ENCODE assay signal across 8 cellular contexts in the genomic region with DNA sequence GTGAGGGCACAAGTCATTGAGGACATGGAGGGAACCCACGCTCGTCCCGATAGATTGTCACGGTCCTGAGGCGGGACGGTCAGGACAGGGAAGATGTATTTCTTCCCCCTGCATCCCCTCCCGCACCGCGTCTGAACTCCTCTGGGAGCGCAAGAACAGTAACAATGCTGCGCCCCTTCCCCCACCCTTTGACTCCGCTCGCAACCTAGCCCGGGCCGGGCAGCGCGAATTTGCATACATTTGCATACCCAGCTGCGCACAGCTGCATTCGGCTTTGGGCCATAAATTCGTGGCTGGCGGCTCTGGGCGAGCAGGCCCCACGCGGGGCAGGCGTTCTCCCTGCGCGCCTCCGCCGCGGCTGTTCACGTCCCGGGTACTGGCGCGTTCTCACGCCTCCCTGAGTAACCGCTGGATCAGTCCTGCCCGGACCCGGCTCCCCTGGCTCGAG. TPM values are rescaled to one million over a fixed set of nuclear protein-coding genes. Genes with fewer than 3 reads are reported as not detected.
DNase-seq lines count a peak whose midpoint lies in the region; ATAC-seq, FAIRE-seq and TF ChIP-seq lines count a peak whose summit lies in the region.

No MANE protein-coding gene starts in this region.

- no peak for TF ChIP-seq POLR2A in H54 (IDR thresholded peaks at IDR 0.05; ENCODE audit: low read depth, low read length)

- FAIRE-seq in H54 (lab: Jason Lieb, UNC): no peak

- WGBS in mesendoderm (ENCODE audit: extremely low coverage, insufficient coverage, low lambda C conversion rate): no CpG with 5 or more reads among the region's 39 CpGs

- ATAC-seq in HG03280 (IDR thresholded peaks at IDR 0.05; ENCODE audit: unreplicated experiment): peak; percentile 26

- H3K4ac ChIP-seq in mesendoderm (ENCODE audit: low read depth, low read length): no peak overlapping the region

- H2AK5ac ChIP-seq in mesendoderm (ENCODE audit: low read length): no peak overlapping the region

- H2BK5ac ChIP-seq in mesendoderm (ENCODE audit: low read length): no peak overlapping the region

- DNase-seq in COLO668 (lab: John Stamatoyannopoulos, UW; ENCODE audit: unreplicated experiment): peak; percentile 37
- DNase-seq in caudate nucleus (lab: John Stamatoyannopoulos, UW): peak in 59 of 61 donors; percentile 4 to 90 (median 77)
- peak; percentile 83 for DNase-seq in mesendoderm
- DNase-seq in HuH-7 (ENCODE audit: low spot score): no peak
- DNase-seq in NCI-H1436 treated with DMSO at 0.1 percent for 48 hours (lab: John Stamatoyannopoulos, UW): no peak
- no peak for DNase-seq in H54 (ENCODE audit: insufficient read length, low spot score)
- no peak for DNase-seq in NCI-H1105 treated with DMSO at 0.1 percent for 48 hours (lab: John Stamatoyannopoulos, UW)

- H3K36me3 ChIP-seq in mesendoderm (ENCODE audit: control insufficient read depth, insufficient read depth, low read length): no peaks in the 10 kb centered on the region

- H3K18ac ChIP-seq in mesendoderm (ENCODE audit: low read length): no peak overlapping the region

- H3K27ac ChIP-seq in caudate nucleus (ENCODE audit: low read depth, low read length): peak overlapping the region; percentile 90
- no peak overlapping the region for H3K27ac ChIP-seq in mesendoderm (ENCODE audit: low read depth, low read length)

- H3K79me2 ChIP-seq in mesendoderm (ENCODE audit: control insufficient read depth, insufficient read depth, low read length): no peaks in the 10 kb centered on the region

- H2BK15ac ChIP-seq in mesendoderm (replicated peaks; ENCODE audit: low read depth): no peak overlapping the region

- H3K4me1 ChIP-seq in mesendoderm (ENCODE audit: control insufficient read depth, low read depth, low read length): peaks cover 6% of the 10 kb centered on the region

- no peak overlapping the region for H2BK120ac ChIP-seq in mesendoderm (ENCODE audit: low read depth, low read length)

- H3K27me3 ChIP-seq in mesendoderm (ENCODE audit: insufficient read depth, low read length, poor library complexity): peaks cover 3% of the 10 kb centered on the region

- peak overlapping the region; percentile 27 for H3K4me3 ChIP-seq in mesendoderm (ENCODE audit: low read length)

- no peak overlapping the region for H4K5ac ChIP-seq in mesendoderm (ENCODE audit: low read length)

- H3K23ac ChIP-seq in mesendoderm (ENCODE audit: low read length): no peak overlapping the region

- no peak overlapping the region for H4K8ac ChIP-seq in mesendoderm (ENCODE audit: low read depth, low read length)

- H3K9ac ChIP-seq in mesendoderm (ENCODE audit: low read length): peak overlapping the region; percentile 59

- peak overlapping the region; percentile 86 for H3K56ac ChIP-seq in mesendoderm (ENCODE audit: low read length)

- H3K79me1 ChIP-seq in mesendoderm (ENCODE audit: low read length): no peaks in the 10 kb centered on the region

- peak overlapping the region; percentile 92 for H3K4me2 ChIP-seq in mesendoderm (ENCODE audit: low read length)

RNA-seq across cellular contexts. Expression of a gene that starts 29.0 kb away (rescaled TPM):
- 13.5 TPM for polyA plus RNA-seq in mesendoderm (2013, experiment 1 of 2)
- 13.2 TPM for polyA plus RNA-seq in mesendoderm (2013, experiment 2 of 2)

Comparison
In these comparisons a context has a peak if more than half of its experiments do, and no peak if none do; other contexts are left out.
1. DNase-seq: peak in COLO668 (single experiment), caudate nucleus (59 of 61) and mesendoderm (single experiment); none in HuH-7 (single experiment), NCI-H1436 treated with DMSO at 0.1 percent for 48 hours (single experiment), H54 (single experiment) and NCI-H1105 treated with DMSO at 0.1 percent for 48 hours (single experiment).